Comparison of ENCODE assay signal across 15 cellular contexts in genomic region chr12:21394830-21395626, GRCh38. TPM values are rescaled to one million over a fixed set of nuclear protein-coding genes. Genes with fewer than 3 reads are reported as not detected.
"Had no signal": no experiment of that assay in that cellular context is flagged by ENCODE, and none has a peak within 500 bp of the region (broad histone marks: within the 10 kb centered on the region; RNA-seq: fewer than 3 reads in every experiment).

No MANE protein-coding gene starts in this region.

RNA-seq across cellular contexts. Expression of gene IAPP, which starts 22.3 kb away (rescaled TPM):
- total RNA-seq: activated CD4-positive, alpha-beta T cell treated with anti-CD3 and anti-CD28 coated beads, Interleukin-2, amount 10 ng/mL, durations not matched to agents 24 days and 14 days; activated CD8-positive, alpha-beta T cell treated with anti-CD3 and anti-CD28 coated beads for 36 hours; activated naive CD8-positive, alpha-beta T cell treated with anti-CD3 and anti-CD28 coated beads for 36 hours; activated T-helper 17 cell treated with anti-CD3 and anti-CD28 coated beads, Interleukin-2, amount 50 U/mL, for 72 hours; cardiac septum; dermis microvascular lymphatic vessel endothelial cell; epithelial cell of proximal tubule; fibroblast of lung; left cardiac atrium; lower leg skin; mucosa of gallbladder; naive thymus-derived CD4-positive, alpha-beta T cell; T-helper 1 cell treated with Interleukin-12 subunit alpha and Interleukin-12 subunit beta and Interleukin-4 antibody, amounts not matched to agents 30 ng/mL and 1 ng/mL, for 36 hours; thoracic aorta; upper lobe of right lung had no signal
- polyA plus RNA-seq: fibroblast of lung; naive thymus-derived CD4-positive, alpha-beta T cell had no signal
